In genomic region chr16:80085606-80086005, GRCh38 we compare ENCODE assay signal across 20 cellular contexts.
"Had no signal": no experiment of that assay in that cellular context is flagged by ENCODE, and none has a peak within 500 bp of the region (broad histone marks: within the 10 kb centered on the region; RNA-seq: fewer than 3 reads in every experiment).

No MANE protein-coding gene starts in this region.

- H3K27ac ChIP-seq: coronary artery, gastrocnemius medialis, left ventricle myocardium inferior, psoas muscle, spleen had no signal

- H3K36me3 Mint-ChIP-seq: naive B cell had no signal

- H3K9me3 ChIP-seq: gastrocnemius medialis, psoas muscle, spleen had no signal

- DNase-seq: effector CD4-positive, alpha-beta T cell; endodermal cell; gastrocnemius medialis; islet precursor cell; left cardiac atrium; left ventricle myocardium inferior; mesendoderm; naive B cell; nephron progenitor cell; psoas muscle; spleen; stimulated activated CD4-positive, alpha-beta T cell treated with anti-CD3 and anti-CD28 coated beads, Interleukin-15, amount 100 ng/mL, for 24 hours; stimulated activated CD4-positive, alpha-beta T cell treated with anti-CD3 and anti-CD28 coated beads, Interleukin-1b, Interleukin-23, amount 100 ng/mL, for 48 hours; stimulated activated CD4-positive, alpha-beta T cell treated with anti-CD3 and anti-CD28 coated beads, Interleukin-4, amount 100 ng/mL, for 4 hours; stimulated activated naive CD4-positive, alpha-beta T cell treated with Interleukin-2 at 50 U/mL for 16 hours; trophoblast cell had no signal

- H3K27ac Mint-ChIP-seq: endodermal cell, naive B cell, nephron progenitor cell had no signal

- H3K4me1 Mint-ChIP-seq: naive B cell had no signal

- H3K4me1 ChIP-seq: gastrocnemius medialis, psoas muscle, spleen had no signal

- H3K27me3 ChIP-seq: gastrocnemius medialis had no signal

- H3K4me3 ChIP-seq: coronary artery, gastrocnemius medialis, left ventricle myocardium inferior, lung, psoas muscle, spleen had no signal

- H3K36me3 ChIP-seq: gastrocnemius medialis, left ventricle myocardium inferior, spleen had no signal

- H3K4me3 Mint-ChIP-seq: endodermal cell, naive B cell, nephron progenitor cell had no signal

- ATAC-seq: esophagus mucosa, gastrocnemius medialis, left cardiac atrium, psoas muscle, sciatic nerve had no signal

- H3K27me3 Mint-ChIP-seq: naive B cell had no signal
